Comparison of ENCODE assay signal across 2 cellular contexts in genomic region chr19:46746281-46746965, GRCh38.
TF ChIP-seq lines count a peak whose summit lies in the region.

TSS of gene STRN4 (minus strand) at chr19:46746450. CDS start at chr19:46746430, 20 bp downstream.

TF ChIP-seq in HCT116, 20 proteins besides CTCF, POLR2A, EP300 and RAD21:
- TF ChIP-seq FOSL1 (IDR thresholded peaks at IDR 0.05; ENCODE audit: low read depth) (no peak), POLR2AphosphoS5 (IDR thresholded peaks at IDR 0.05; ENCODE audit: low read depth, low read length) (peak; percentile 54; the same call in 1 of the 2 replicates), ELF1 (IDR thresholded peaks at IDR 0.05; ENCODE audit: borderline replicate concordance, low read depth) (no peak), ATF3 (IDR thresholded peaks at IDR 0.05) (no peak), SP1 (IDR thresholded peaks at IDR 0.05; ENCODE audit: low read depth) (no peak), ZFX (IDR thresholded peaks at IDR 0.05) (peak; percentile 45; the same call in 1 of the 2 replicates)
TF ChIP-seq in HCT116: peak in this region for 2.

TF ChIP-seq in endothelial cell of umbilical vein, 7 proteins besides CTCF, POLR2A, EP300 and RAD21:
- TF ChIP-seq MAX (IDR thresholded peaks at IDR 0.05; ENCODE audit: insufficient read depth, insufficient read length), result no peak
- TF ChIP-seq POLR2AphosphoS5 (IDR thresholded peaks at IDR 0.05; ENCODE audit: insufficient read depth, low read depth, low read length), result no peak
- no peak for TF ChIP-seq GATA2 (IDR thresholded peaks at IDR 0.05; ENCODE audit: insufficient read depth, insufficient read length, low read depth, low read length)
- no peak for TF ChIP-seq JUN (IDR thresholded peaks at IDR 0.05; ENCODE audit: borderline replicate concordance, insufficient read depth, insufficient read length, low read depth)
- no peak for TF ChIP-seq MYC (IDR thresholded peaks at IDR 0.05; ENCODE audit: low read depth, low read length)
- no peak for TF ChIP-seq EZH2 (IDR thresholded peaks at IDR 0.05; ENCODE audit: borderline replicate concordance, low read depth, low read length, severe bottlenecking)
- TF ChIP-seq FOS (IDR thresholded peaks at IDR 0.05; ENCODE audit: borderline replicate concordance, insufficient read depth, low read length), result no peak
